ENCODE assay signal across 23 cellular contexts in genomic region chr4:121304843-121305348, GRCh38.
"Had no signal": no experiment of that assay in that cellular context is flagged by ENCODE, and none has a peak within 500 bp of the region (broad histone marks: within the 10 kb centered on the region; RNA-seq: fewer than 3 reads in every experiment).

No MANE protein-coding gene starts in this region.

- H3K27ac ChIP-seq: body of pancreas, coronary artery, neutrophil, pancreas, sigmoid colon, stomach had no signal

- H3K4me1 ChIP-seq: body of pancreas, sigmoid colon, stomach had no signal

- H3K9me3 ChIP-seq: body of pancreas, neutrophil, pancreas, sigmoid colon, stomach had no signal

- H3K27me3 Mint-ChIP-seq: activated CD8-positive, alpha-beta T cell treated with anti-CD3 and anti-CD28 coated beads for 36 hours; activated T-cell treated with anti-CD3 and anti-CD28 coated beads, Interleukin-2, amount 50 U/mL, for 24 hours had no signal

- H3K9me3 Mint-ChIP-seq: activated CD8-positive, alpha-beta T cell treated with anti-CD3 and anti-CD28 coated beads for 36 hours; activated naive CD4-positive, alpha-beta T cell treated with anti-CD3 and anti-CD28 coated beads for 36 hours; activated T-cell treated with anti-CD3 and anti-CD28 coated beads, Interleukin-2, amount 50 U/mL, for 24 hours; activated T-helper 2 cell treated with anti-CD3 and anti-CD28 coated beads, Interferon-gamma antibody, Interleukin-2, Interleukin-4, amounts not matched to agents 10 μg/mL and 5 μg/mL and 100 μg/mL, durations not matched to agents 14 hours and 24 hours and 36 hours; natural killer cell; stimulated activated effector memory CD8-positive, alpha-beta T cell treated with anti-CD3 and anti-CD28 coated beads, Interleukin-12 subunit alpha, Interleukin-12 subunit beta, amount 100 ng/mL, for 72 hours; type B pancreatic cell had no signal

- H3K36me3 ChIP-seq: neutrophil, pancreas, sigmoid colon, stomach had no signal

- ATAC-seq: activated CD8-positive, alpha-beta T cell treated with anti-CD3 and anti-CD28 coated beads for 36 hours; body of pancreas; natural killer cell; stimulated activated effector memory CD8-positive, alpha-beta T cell treated with anti-CD3 and anti-CD28 coated beads, Interleukin-12 subunit alpha, Interleukin-12 subunit beta, amount 100 ng/mL, for 72 hours had no signal

- FAIRE-seq: endometrium, kidney, pancreas had no signal

- H3K4me3 Mint-ChIP-seq: activated CD8-positive, alpha-beta T cell treated with anti-CD3 and anti-CD28 coated beads for 36 hours; activated naive CD4-positive, alpha-beta T cell treated with anti-CD3 and anti-CD28 coated beads for 36 hours; activated T-cell treated with anti-CD3 and anti-CD28 coated beads, Interleukin-2, amount 50 U/mL, for 24 hours; natural killer cell; stimulated activated effector memory CD8-positive, alpha-beta T cell treated with anti-CD3 and anti-CD28 coated beads, Interleukin-12 subunit alpha, Interleukin-12 subunit beta, amount 100 ng/mL, for 72 hours; type B pancreatic cell had no signal

- H3K36me3 Mint-ChIP-seq: natural killer cell; stimulated activated effector memory CD8-positive, alpha-beta T cell treated with anti-CD3 and anti-CD28 coated beads, Interleukin-12 subunit alpha, Interleukin-12 subunit beta, amount 100 ng/mL, for 72 hours; type B pancreatic cell had no signal

- DNase-seq: activated CD4-positive, alpha-beta T cell treated with anti-CD3 and anti-CD28 coated beads for 48 hours; activated CD4-positive, CD25-positive, alpha-beta regulatory T cell; activated CD8-positive, alpha-beta T cell treated with anti-CD3 and anti-CD28 coated beads for 36 hours; activated naive CD4-positive, alpha-beta T cell treated with anti-CD3 and anti-CD28 coated beads for 36 hours; activated T-cell treated with anti-CD3 and anti-CD28 coated beads, Interleukin-2, amount 50 U/mL, for 24 hours; body of pancreas; erythroblast; foreskin melanocyte; glutamatergic neuron; kidney; mesenchymal stem cell; natural killer cell; pancreas; sigmoid colon; stimulated activated CD4-positive, alpha-beta T cell treated with anti-CD3 and anti-CD28 coated beads, Interleukin-4, amount 100 ng/mL, for 24 hours; stomach; T1000 had no signal

- H3K27ac Mint-ChIP-seq: activated CD8-positive, alpha-beta T cell treated with anti-CD3 and anti-CD28 coated beads for 36 hours; activated naive CD4-positive, alpha-beta T cell treated with anti-CD3 and anti-CD28 coated beads for 36 hours; activated T-cell treated with anti-CD3 and anti-CD28 coated beads, Interleukin-2, amount 50 U/mL, for 24 hours; activated T-helper 2 cell treated with anti-CD3 and anti-CD28 coated beads, Interferon-gamma antibody, Interleukin-2, Interleukin-4, amounts not matched to agents 10 μg/mL and 5 μg/mL and 100 μg/mL, durations not matched to agents 14 hours and 24 hours and 36 hours; natural killer cell; stimulated activated effector memory CD8-positive, alpha-beta T cell treated with anti-CD3 and anti-CD28 coated beads, Interleukin-12 subunit alpha, Interleukin-12 subunit beta, amount 100 ng/mL, for 72 hours; type B pancreatic cell had no signal

- H3K4me3 ChIP-seq: body of pancreas, coronary artery, pancreas, sigmoid colon, stomach had no signal

- H3K27me3 ChIP-seq: body of pancreas, neutrophil, pancreas, sigmoid colon, stomach had no signal
